In the genomic region with DNA sequence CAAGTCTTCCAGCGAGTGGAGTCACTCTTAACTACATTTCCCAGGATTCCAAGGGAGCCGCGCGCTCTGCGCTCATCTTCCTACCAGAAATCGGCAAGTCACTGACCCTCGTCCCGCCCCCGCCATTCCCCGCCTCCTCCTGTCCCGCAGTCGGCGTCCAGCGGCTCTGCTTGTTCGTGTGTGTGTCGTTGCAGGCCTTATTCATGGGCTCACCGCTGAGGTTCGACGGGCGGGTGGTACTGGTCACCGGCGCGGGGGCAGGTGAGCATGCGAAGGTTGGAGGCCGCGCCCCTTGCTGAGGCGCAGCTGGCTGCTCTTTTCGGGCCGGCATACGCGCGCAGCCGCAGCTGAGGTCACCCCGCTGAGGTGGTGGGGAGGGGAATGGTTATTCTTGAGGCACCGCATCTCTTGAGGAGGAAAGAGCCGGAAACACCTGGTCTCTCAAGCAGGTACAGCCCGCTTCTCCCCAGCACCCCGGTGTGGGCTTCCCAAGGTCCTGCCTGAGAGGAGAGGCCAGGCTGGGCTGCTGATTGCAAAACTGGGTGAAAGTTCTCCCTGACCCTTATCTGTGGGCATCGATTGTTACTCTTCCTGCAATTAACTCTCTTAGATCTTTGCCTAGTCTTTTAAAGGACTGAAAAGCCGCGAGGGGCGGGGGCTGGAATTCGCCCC, we compare ENCODE assay signal across 8 cellular contexts. TPM values are rescaled to one million over a fixed set of nuclear protein-coding genes. Genes with fewer than 3 reads are reported as not detected.
DNase-seq lines count a peak whose midpoint lies in the region; ATAC-seq, FAIRE-seq and TF ChIP-seq lines count a peak whose summit lies in the region.

TSS of gene HSD17B4 (plus strand) at position 125 of the 672 bp plus-strand sequence. CDS start at position 204, 79 bp downstream.

- TF ChIP-seq CTCF in D721Med (IDR thresholded peaks at IDR 0.05; ENCODE audit: insufficient read depth, missing control alignments): no peak
- no peak for TF ChIP-seq CTCF in mucosa of descending colon (IDR thresholded peaks at IDR 0.05)

- no peaks in the 10 kb centered on the region for H3K36me3 ChIP-seq in mucosa of descending colon (ENCODE audit: low read depth)

- FAIRE-seq in D721Med (lab: Jason Lieb, UNC): no peak

- DNase-seq in D721Med (ENCODE audit: insufficient read length, low spot score) (peak; percentile 42), HuH-7 (ENCODE audit: low spot score) (peak; percentile 67), OCI-M1 (lab: John Stamatoyannopoulos, UW) (peak; percentile 65), activated T-cell treated with anti-CD3 and anti-CD28 coated beads for 24 hours (ENCODE audit: low read depth) (peak; percentile 74), epithelial cell of prostate (ENCODE audit: low read depth, low spot score) (peak; percentile 52), mucosa of descending colon (peak; percentile 92 to 95 (median 95))
- peak; percentile 67 for DNase-seq in stimulated activated CD8-positive, alpha-beta memory T cell treated with anti-CD3 and anti-CD28 coated beads, Interleukin-4, amount 100 ng/mL, for 24 hours (ENCODE audit: low read depth)

- no peaks in the 10 kb centered on the region for H3K9me3 ChIP-seq in mucosa of descending colon

- peak within 1 kb of the TSS; percentile 58 for H3K4me3 ChIP-seq in mucosa of descending colon

- intact Hi-C loops in mucosa of descending colon (cut with DNase I, micrococcal nuclease): no loop called here

- peak; percentile 96 for ATAC-seq in GM21515 (IDR thresholded peaks at IDR 0.05; ENCODE audit: unreplicated experiment)
- peak; percentile 98 for ATAC-seq in mucosa of descending colon

- peaks cover 10% of the 10 kb centered on the region for H3K4me1 ChIP-seq in mucosa of descending colon (ENCODE audit: low read depth)

- peak within 1 kb of the TSS; percentile 69 for H3K27ac ChIP-seq in epithelial cell of prostate

RNA-seq across cellular contexts. Expression of gene HSD17B4, which starts in this region (rescaled TPM):
- total RNA-seq in mucosa of descending colon: 100 to 1,000 TPM; 178 to 243 (median 235) TPM

Comparison
In these comparisons a context has a peak if more than half of its experiments do, and no peak if none do; other contexts are left out.
1. Peak in every context shown above with its lines: DNase-seq, ATAC-seq, H3K4me3 ChIP-seq and H3K27ac ChIP-seq.
2. DNase-seq: peak in every context shown above with its lines; median percentile 95 in mucosa of descending colon; 74 in activated T-cell treated with anti-CD3 and anti-CD28 coated beads for 24 hours; 67 in HuH-7; 67 in stimulated activated CD8-positive, alpha-beta memory T cell treated with anti-CD3 and anti-CD28 coated beads, Interleukin-4, amount 100 ng/mL, for 24 hours; 65 in OCI-M1; 52 in epithelial cell of prostate; 42 in D721Med.